In genomic region chr3:146334151-146334550, GRCh38 we compare ENCODE assay signal across 12 cellular contexts.
DNase-seq lines count a peak whose midpoint lies in the region; ATAC-seq and TF ChIP-seq lines count a peak whose summit lies in the region.
"Had no signal": no experiment of that assay in that cellular context is flagged by ENCODE, and none has a peak within 500 bp of the region (broad histone marks: within the 10 kb centered on the region; RNA-seq: fewer than 3 reads in every experiment).

No MANE protein-coding gene starts in this region.

- intact Hi-C loops in body of pancreas (cut with DNase I) = loop anchor here (10.0 kb wide), 1 partner anchor 251 kb away; no protein-coding TSS in a partner anchor

- no peaks in the 10 kb centered on the region for H3K27me3 ChIP-seq in body of pancreas
- no peaks in the 10 kb centered on the region for H3K27me3 ChIP-seq in hepatocyte
- H3K27me3 ChIP-seq: neural progenitor cell had no signal

- H3K4me1 ChIP-seq in body of pancreas (no peaks in the 10 kb centered on the region), hepatocyte (ENCODE audit: insufficient read depth) (no peaks in the 10 kb centered on the region)
- H3K4me1 ChIP-seq: neural progenitor cell had no signal

- 86 to 87% methylated on average over 7 of the region's 7 CpGs for WGBS in body of pancreas, 2 donors
- 94% methylated on average over 7 of the region's 7 CpGs for WGBS in hepatocyte (ENCODE audit: low lambda C conversion rate, missing lambda C conversion rate)

- ATAC-seq in body of pancreas (no peak), GM18498 (IDR thresholded peaks at IDR 0.05; ENCODE audit: unreplicated experiment) (no peak)
- ATAC-seq: activated T-cell treated with anti-CD3 and anti-CD28 coated beads, Interleukin-2, amount 50 U/mL, for 4 hours had no signal

- no peaks in the 10 kb centered on the region for H3K79me2 ChIP-seq in hepatocyte

- TF ChIP-seq POLR2A in body of pancreas (IDR thresholded peaks at IDR 0.05) = no peak

- H2AFZ ChIP-seq in hepatocyte = no peak overlapping the region
- H2AFZ ChIP-seq: neural progenitor cell had no signal

- H3K36me3 ChIP-seq in body of pancreas (replicated peaks in 1 of 2; ENCODE audit: insufficient read depth in 1 of 2, low read depth in 2 of 2) (no peaks in the 10 kb centered on the region), hepatocyte (replicated peaks; ENCODE audit: insufficient read depth, low read depth) (no peaks in the 10 kb centered on the region)
- H3K36me3 ChIP-seq: neural progenitor cell had no signal

- no peaks in the 10 kb centered on the region for H3K9me2 ChIP-seq in hepatocyte (replicated peaks; ENCODE audit: insufficient read depth)

- H3K4me3 ChIP-seq in AG09309 (ENCODE audit: control insufficient read depth, low read depth, low read length) = no peak overlapping the region
- H3K4me3 ChIP-seq in body of pancreas = no peak overlapping the region
- no peak overlapping the region for H3K4me3 ChIP-seq in hepatocyte
- H3K4me3 ChIP-seq: neural progenitor cell had no signal

- DNase-seq in AG09309 (ENCODE audit: low read depth) (no peak), HT-29 (ENCODE audit: low spot score) (peak; percentile 60), body of pancreas (peak; percentile 24 to 45 (median 36)), hepatocyte (ENCODE audit: low spot score) (peak; percentile 18), T-helper 1 cell (no peak), NCI-H187 treated with DMSO at 0.1 percent for 48 hours (lab: John Stamatoyannopoulos, UW) (no peak)
- no peak for DNase-seq in stimulated activated CD4-positive, alpha-beta T cell treated with anti-CD3 and anti-CD28 coated beads, Interleukin-12 subunit alpha, Interleukin-12 subunit beta, amount 100 ng/mL, for 4 hours
- DNase-seq: activated T-cell treated with anti-CD3 and anti-CD28 coated beads, Interleukin-2, amount 50 U/mL, for 4 hours; stimulated activated CD4-positive, alpha-beta T cell treated with anti-CD3 and anti-CD28 coated beads, Interleukin-2, amount 100 ng/mL, for 24 hours; T1000 had no signal

- no peaks in the 10 kb centered on the region for H4K20me1 ChIP-seq in hepatocyte (ENCODE audit: insufficient read depth, poor library complexity, severe bottlenecking)

- H3K9me3 ChIP-seq in body of pancreas (no peaks in the 10 kb centered on the region), hepatocyte (ENCODE audit: low read depth) (no peaks in the 10 kb centered on the region)

- peak; percentile 65 for TF ChIP-seq CTCF in AG09309 (IDR thresholded peaks at IDR 0.05; ENCODE audit: control insufficient read depth, insufficient read depth, low read depth, low read length, missing control alignments)
- peak in 4 of 7 experiments; percentile 21 to 40 (median 26) for TF ChIP-seq CTCF in body of pancreas (IDR thresholded peaks at IDR 0.05)
- peak; percentile 24 for TF ChIP-seq CTCF in hepatocyte (IDR thresholded peaks at IDR 0.05; ENCODE audit: poor library complexity)

- H3K27ac ChIP-seq in body of pancreas (no peak overlapping the region), hepatocyte (no peak overlapping the region)
- H3K27ac ChIP-seq: neural progenitor cell had no signal

- no peak overlapping the region for H3K4me2 ChIP-seq in hepatocyte
- H3K4me2 ChIP-seq: neural progenitor cell had no signal

Comparison
In these comparisons a context has a peak if more than half of its experiments do, and no peak if none do; other contexts are left out.
1. DNase-seq: peak in HT-29 (single experiment), body of pancreas (4 of 4) and hepatocyte (single experiment); none in AG09309 (single experiment), stimulated activated CD4-positive, alpha-beta T cell treated with anti-CD3 and anti-CD28 coated beads, Interleukin-12 subunit alpha, Interleukin-12 subunit beta, amount 100 ng/mL, for 4 hours (single experiment), T-helper 1 cell (0 of 5) and NCI-H187 treated with DMSO at 0.1 percent for 48 hours (single experiment).
2. Peak in every context shown above with its lines, with median percentiles within 50 percentile points of each other: CTCF ChIP-seq.